In genomic region chr3:23650371-23651140, GRCh38 we compare ENCODE assay signal across 12 cellular contexts.
DNase-seq lines count a peak whose midpoint lies in the region; ATAC-seq, FAIRE-seq and TF ChIP-seq lines count a peak whose summit lies in the region.
"Had no signal": no experiment of that assay in that cellular context is flagged by ENCODE, and none has a peak within 500 bp of the region (broad histone marks: within the 10 kb centered on the region; RNA-seq: fewer than 3 reads in every experiment).

No MANE protein-coding gene starts in this region.

- H3K27me3 Mint-ChIP-seq in neural progenitor cell (ENCODE audit: insufficient read depth, low read depth) = peaks cover 3% of the 10 kb centered on the region
- peaks cover 5% of the 10 kb centered on the region for H3K27me3 Mint-ChIP-seq in mesothelial cell of epicardium (ENCODE audit: low read depth)
- H3K27me3 Mint-ChIP-seq in endodermal cell (ENCODE audit: insufficient read depth) = no peaks in the 10 kb centered on the region

- H3F3A ChIP-seq in neural progenitor cell (ENCODE audit: low read depth) = peaks cover 23% of the 10 kb centered on the region

- no peaks in the 10 kb centered on the region for H3K27me3 ChIP-seq in bronchial epithelial cell (ENCODE audit: control insufficient read depth, insufficient read depth, low read length)
- H3K27me3 ChIP-seq in neural progenitor cell = no peaks in the 10 kb centered on the region
- H3K27me3 ChIP-seq in endodermal cell (ENCODE audit: control insufficient read depth, insufficient read depth, low read length, poor library complexity, severe bottlenecking) = no peaks in the 10 kb centered on the region
- H3K27me3 ChIP-seq: right atrium auricular region had no signal

- H2AFZ ChIP-seq in neural progenitor cell (replicated peaks) = no peak overlapping the region

- no peak overlapping the region for H3K27ac ChIP-seq in neural progenitor cell
- H3K27ac ChIP-seq in endodermal cell (ENCODE audit: low read depth, low read length) = no peak overlapping the region
- H3K27ac ChIP-seq: right atrium auricular region had no signal

- peaks cover 33% of the 10 kb centered on the region for H3K4me1 ChIP-seq in neural progenitor cell
- no peaks in the 10 kb centered on the region for H3K4me1 ChIP-seq in endodermal cell (ENCODE audit: control insufficient read depth, insufficient read depth, low read length)
- H3K4me1 ChIP-seq: right atrium auricular region had no signal

- no peak for FAIRE-seq in bronchial epithelial cell (lab: Jason Lieb, UNC)

- 96% methylated on average over 3 to 5 of the region's 5 CpGs for WGBS in endodermal cell (ENCODE audit: insufficient coverage in 1 of 2, insufficient read length in 1 of 2), 2 experiments

- ATAC-seq in HG03354 (IDR thresholded peaks at IDR 0.05; ENCODE audit: poor library complexity, severe bottlenecking, unreplicated experiment) (no peak), GM18907 (IDR thresholded peaks at IDR 0.05; ENCODE audit: unreplicated experiment) (no peak)

- H3K9me3 ChIP-seq in neural progenitor cell (ENCODE audit: low read depth) (no peaks in the 10 kb centered on the region), endodermal cell (ENCODE audit: control insufficient read depth, low read length) (peaks cover 2% of the 10 kb centered on the region)

- TF ChIP-seq CTCF in bronchial epithelial cell (IDR thresholded peaks at IDR 0.05; ENCODE audit: insufficient read depth, low read length, severe bottlenecking) (no peak), neural progenitor cell (IDR thresholded peaks at IDR 0.05) (no peak), mesothelial cell of epicardium (IDR thresholded peaks at IDR 0.05; ENCODE audit: unreplicated experiment) (no peak), endodermal cell (conservative IDR thresholded peaks at IDR 0.05) (no peak)

- H3K4me1 Mint-ChIP-seq in neural progenitor cell (peaks cover 36% of the 10 kb centered on the region), mesothelial cell of epicardium (peaks cover 36% of the 10 kb centered on the region), endodermal cell (peaks cover 2% of the 10 kb centered on the region)
- H3K4me1 Mint-ChIP-seq: central memory CD8-positive, alpha-beta T cell had no signal

- no peak overlapping the region for H3K27ac Mint-ChIP-seq in neural progenitor cell
- H3K27ac Mint-ChIP-seq in mesothelial cell of epicardium = no peak overlapping the region
- H3K27ac Mint-ChIP-seq in endodermal cell = no peak overlapping the region

- H3K9ac ChIP-seq in neural progenitor cell = no peak overlapping the region
- H3K9ac ChIP-seq in endodermal cell (ENCODE audit: extremely low read depth, low read length, poor library complexity, severe bottlenecking) = no peak overlapping the region

- H3K4me2 ChIP-seq in neural progenitor cell = no peak overlapping the region

- H3K36me3 Mint-ChIP-seq in neural progenitor cell (peaks cover under 1% of the 10 kb centered on the region), mesothelial cell of epicardium (peaks cover under 1% of the 10 kb centered on the region), endodermal cell (ENCODE audit: low read depth) (no peaks in the 10 kb centered on the region)

- H3K4me3 ChIP-seq in bronchial epithelial cell (ENCODE audit: low read depth, low read length) (no peak overlapping the region), neural progenitor cell (no peak overlapping the region), endodermal cell (ENCODE audit: low read length) (no peak overlapping the region)
- H3K4me3 ChIP-seq: right atrium auricular region had no signal

- H4K20me1 ChIP-seq in neural progenitor cell (ENCODE audit: low read depth) = no peaks in the 10 kb centered on the region

- peak overlapping the region; percentile 48 for H3K4me3 Mint-ChIP-seq in neural progenitor cell
- H3K4me3 Mint-ChIP-seq in mesothelial cell of epicardium = no peak overlapping the region
- H3K4me3 Mint-ChIP-seq in endodermal cell = no peak overlapping the region
- H3K4me3 Mint-ChIP-seq: central memory CD8-positive, alpha-beta T cell had no signal

- H3K36me3 ChIP-seq in bronchial epithelial cell (ENCODE audit: control insufficient read depth, insufficient read depth, low read length) = no peaks in the 10 kb centered on the region
- H3K36me3 ChIP-seq in neural progenitor cell = no peaks in the 10 kb centered on the region
- no peaks in the 10 kb centered on the region for H3K36me3 ChIP-seq in endodermal cell (ENCODE audit: control insufficient read depth, insufficient read depth, low read length)
- H3K36me3 ChIP-seq: right atrium auricular region had no signal

- DNase-seq in CD1c-positive myeloid dendritic cell (ENCODE audit: extremely low spot score) = peak; percentile 72
- DNase-seq in NCI-H226 = peak; percentile 62
- DNase-seq in bronchial epithelial cell (ENCODE audit: low read depth) = peak; percentile 96
- DNase-seq in neural progenitor cell (ENCODE audit: low spot score) = no peak
- no peak for DNase-seq in mesothelial cell of epicardium (ENCODE audit: low spot score in 2 of 2, unreplicated experiment in 2 of 2)
- DNase-seq in endodermal cell = no peak
- DNase-seq: SHP77 treated with DMSO at 0.1 percent for 48 hours; stimulated activated naive CD4-positive, alpha-beta T cell treated with Interleukin-2 at 50 U/mL for 16 hours had no signal

- H3K9me3 Mint-ChIP-seq in neural progenitor cell (peaks cover 11% of the 10 kb centered on the region), mesothelial cell of epicardium (peaks cover under 1% of the 10 kb centered on the region), endodermal cell (peaks cover 7% of the 10 kb centered on the region)
- H3K9me3 Mint-ChIP-seq: central memory CD8-positive, alpha-beta T cell had no signal

- H3K79me2 ChIP-seq in neural progenitor cell (ENCODE audit: low read depth) = no peaks in the 10 kb centered on the region

Comparison
In these comparisons a context has a peak if more than half of its experiments do, and no peak if none do; other contexts are left out.
1. DNase-seq: peak in CD1c-positive myeloid dendritic cell (single experiment), NCI-H226 (single experiment) and bronchial epithelial cell (single experiment); none in neural progenitor cell (single experiment), mesothelial cell of epicardium (0 of 2) and endodermal cell (single experiment).